Comparison of ENCODE assay signal across 14 cellular contexts in the genomic region with DNA sequence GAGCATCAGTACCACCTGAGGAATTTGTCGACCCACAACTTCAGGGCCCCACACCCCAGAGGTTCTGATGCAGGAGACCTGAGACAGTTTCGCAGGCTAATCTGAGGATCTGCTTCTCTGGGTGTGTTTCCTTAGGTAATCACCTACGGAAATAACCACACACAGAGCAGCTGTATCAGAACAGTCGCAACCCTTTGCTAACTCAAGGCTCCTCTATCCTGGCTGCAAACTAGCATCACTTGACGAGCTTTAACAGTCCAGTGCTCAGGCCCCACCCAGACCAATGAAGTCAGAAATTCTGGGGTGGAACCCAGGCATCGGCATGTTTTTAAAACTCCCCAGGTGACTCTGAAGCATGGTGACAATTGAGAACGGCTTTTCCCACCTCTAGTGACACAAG. TPM values are rescaled to one million over a fixed set of nuclear protein-coding genes. Genes with fewer than 3 reads are reported as not detected.
A peak's percentile ranks its signal among the peaks of the same experiment; 100 is the strongest.
DNase-seq lines count a peak whose midpoint lies in the region; ATAC-seq, FAIRE-seq and TF ChIP-seq lines count a peak whose summit lies in the region.
"Had no signal": no experiment of that assay in that cellular context is flagged by ENCODE, and none has a peak within 500 bp of the region (broad histone marks: within the 10 kb centered on the region; RNA-seq: fewer than 3 reads in every experiment).

No MANE protein-coding gene starts in this region.

- no peaks in the 10 kb centered on the region for H3K36me3 ChIP-seq in esophagus squamous epithelium

- 79 to 80% methylated on average over 3 to 7 of the region's 7 CpGs for WGBS in esophagus squamous epithelium, 2 donors

- no peak for TF ChIP-seq POLR2A in esophagus squamous epithelium (IDR thresholded peaks at IDR 0.05)

- H3K27ac ChIP-seq in esophagus squamous epithelium = no peak overlapping the region
- H3K27ac ChIP-seq: BLaER1 treated with 17β-estradiol and CSF1 and Interleukin-3, amounts not matched to agents 10 nM and 100 nM had no signal

- intact Hi-C loops in esophagus squamous epithelium (cut with DNase I) = no loop called here

- peak; percentile 86 for FAIRE-seq in GM18507 (lab: Jason Lieb, UNC)

- TF ChIP-seq CTCF in GM20000 (IDR thresholded peaks at IDR 0.05; ENCODE audit: extremely low read depth, missing control alignments) (no peak), esophagus squamous epithelium (IDR thresholded peaks at IDR 0.05) (no peak)

- ATAC-seq in HG03066 (IDR thresholded peaks at IDR 0.05; ENCODE audit: low read depth, unreplicated experiment) = peak; percentile 45
- ATAC-seq in HG03521 (IDR thresholded peaks at IDR 0.05; ENCODE audit: unreplicated experiment) = no peak
- ATAC-seq: activated CD4-positive, alpha-beta T cell treated with anti-CD3 and anti-CD28 coated beads for 36 hours; activated T-cell treated with anti-CD3 and anti-CD28 coated beads, Interleukin-2, amount 50 U/mL, for 4 hours had no signal

- H3K4me3 ChIP-seq in esophagus squamous epithelium = no peak overlapping the region
- H3K4me3 ChIP-seq: BLaER1 treated with 17β-estradiol and CSF1 and Interleukin-3, amounts not matched to agents 10 nM and 100 nM had no signal

- H3K9me3 ChIP-seq in esophagus squamous epithelium = no peaks in the 10 kb centered on the region

- peaks cover 0 to 11% (median 0%) of the 10 kb centered on the region in 4 donors for H3K27me3 ChIP-seq in esophagus squamous epithelium
- H3K27me3 ChIP-seq: BLaER1 treated with 17β-estradiol and CSF1 and Interleukin-3, amounts not matched to agents 10 nM and 100 nM had no signal

- DNase-seq in GM18507 (ENCODE audit: extremely low spot score, insufficient read length, low read depth) = no peak
- DNase-seq in GM20000 (ENCODE audit: low spot score) = peak; percentile 46
- DNase-seq in kidney tubule cell (ENCODE audit: low spot score) = peak; percentile 70
- no peak for DNase-seq in NCI-H1436 treated with DMSO at 0.1 percent for 48 hours (lab: John Stamatoyannopoulos, UW)
- DNase-seq in ecto neural progenitor cell (ENCODE audit: low spot score) = no peak
- DNase-seq in esophagus squamous epithelium (lab: John Stamatoyannopoulos, UW) = no peak
- DNase-seq: activated CD4-positive, alpha-beta T cell treated with anti-CD3 and anti-CD28 coated beads for 36 hours; activated T-cell treated with anti-CD3 and anti-CD28 coated beads, Interleukin-2, amount 50 U/mL, for 4 hours; aorta; NCI-H187 treated with DMSO at 0.1 percent for 48 hours; SW 1271 had no signal

- no peaks in the 10 kb centered on the region for H3K4me1 ChIP-seq in esophagus squamous epithelium

RNA-seq across cellular contexts. Expression of gene SLC7A7, which starts 20.7 kb away (rescaled TPM):
- 10 to 100 TPM in 1 of 4 donors, 1 to 10 TPM in 2, not detected in 1; 2.5 to 12.6 (median 7.8) TPM for total RNA-seq in esophagus squamous epithelium

RNA-seq across cellular contexts. Expression of gene OXA1L, which starts 28.0 kb away (rescaled TPM):
- 10 to 100 TPM; 52.1 to 85.8 (median 73.4) TPM for total RNA-seq in esophagus squamous epithelium

RNA-seq across cellular contexts. Expression of gene MRPL52, which starts 35.2 kb away (rescaled TPM):
- total RNA-seq in esophagus squamous epithelium = 100 to 1,000 TPM in 1 of 4 donors, 10 to 100 TPM in 3; 32.8 to 142 (median 82.1) TPM

RNA-seq across cellular contexts. Expression of gene MMP14, which starts 41.9 kb away (rescaled TPM):
- total RNA-seq in esophagus squamous epithelium = 100 to 1,000 TPM in 3 of 4 donors, 10 to 100 TPM in 1; 67.9 to 127 (median 102) TPM

Comparison
In these comparisons a context has a peak if more than half of its experiments do, and no peak if none do; other contexts are left out.
1. DNase-seq: peak in GM20000 (single experiment) and kidney tubule cell (single experiment); none in GM18507 (single experiment), NCI-H1436 treated with DMSO at 0.1 percent for 48 hours (single experiment), ecto neural progenitor cell (single experiment) and esophagus squamous epithelium (single experiment).